ENCODE assay signal across 31 cellular contexts in genomic region chr6:165552248-165552736, GRCh38.
DNase-seq lines count a peak whose midpoint lies in the region; ATAC-seq, FAIRE-seq and TF ChIP-seq lines count a peak whose summit lies in the region.
"Had no signal": no experiment of that assay in that cellular context is flagged by ENCODE, and none has a peak within 500 bp of the region (broad histone marks: within the 10 kb centered on the region; RNA-seq: fewer than 3 reads in every experiment).

No MANE protein-coding gene starts in this region.

- DNase-seq in A549 (ENCODE audit: low read depth in 1 of 2, low spot score in 1 of 2) (peak in 1 of 2 experiments; percentile 76), LNCaP clone FGC (ENCODE audit: low read depth) (peak; percentile 95), bronchial epithelial cell (ENCODE audit: low read depth) (peak; percentile 52), mucosa of gallbladder (ENCODE audit: low spot score) (peak; percentile 30), OCI-M1 (lab: John Stamatoyannopoulos, UW) (no peak)
- DNase-seq in stimulated activated CD4-positive, alpha-beta T cell treated with anti-CD3 and anti-CD28 coated beads, Interleukin-4, amount 100 ng/mL, for 4 hours = no peak
- no peak for DNase-seq in activated CD8-positive, alpha-beta T cell treated with anti-CD3 and anti-CD28 coated beads for 36 hours
- DNase-seq: activated CD4-positive, alpha-beta memory T cell treated with anti-CD3 and anti-CD28 coated beads, Interleukin-2, amount 10 ng/mL, durations not matched to agents 7 days and 5 days; activated CD4-positive, alpha-beta T cell treated with anti-CD3 and anti-CD28 coated beads for 1 hour; activated naive CD4-positive, alpha-beta T cell treated with anti-CD3 and anti-CD28 coated beads, Interleukin-2, amount 50 U/mL, for 16 hours; amygdala; DMS79 treated with DMSO at 0.1 percent for 48 hours; effector memory CD4-positive, alpha-beta T cell; hippocampal formation; Karpas-422; left ventricle myocardium inferior; midbrain; natural killer cell; NCI-H187; NCI-H226; NCI-H69; SK-N-SH; spleen; T-helper 17 cell; upper lobe of left lung had no signal

- CTCF ChIA-PET in A549 (lab: Yijun Ruan, JAX) = no interaction called here
- CTCF ChIA-PET in activated CD8-positive, alpha-beta T cell treated with anti-CD3 and anti-CD28 coated beads for 36 hours (lab: Charles Lee) = no interaction called here

- peak; percentile 78 to 85 for ATAC-seq in A549
- ATAC-seq in HG02885 (IDR thresholded peaks at IDR 0.05; ENCODE audit: poor library complexity, unreplicated experiment) = no peak
- no peak for ATAC-seq in activated CD8-positive, alpha-beta T cell treated with anti-CD3 and anti-CD28 coated beads for 36 hours
- ATAC-seq: activated T-helper 17 cell treated with anti-CD3 and anti-CD28 coated beads, Interleukin-2, amount 50 U/mL, for 72 hours; natural killer cell; T-helper 17 cell had no signal

- no peak overlapping the region for H3K4me3 Mint-ChIP-seq in activated CD8-positive, alpha-beta T cell treated with anti-CD3 and anti-CD28 coated beads for 36 hours
- H3K4me3 Mint-ChIP-seq: activated CD4-positive, alpha-beta memory T cell treated with anti-CD3 and anti-CD28 coated beads, Interleukin-2, amount 10 ng/mL, durations not matched to agents 7 days and 5 days; activated T-helper 17 cell treated with anti-CD3 and anti-CD28 coated beads, Interleukin-2, amount 50 U/mL, for 72 hours; natural killer cell; T-helper 17 cell had no signal

- H3K4me1 Mint-ChIP-seq in activated CD8-positive, alpha-beta T cell treated with anti-CD3 and anti-CD28 coated beads for 36 hours (ENCODE audit: low read depth) = no peaks in the 10 kb centered on the region
- H3K4me1 Mint-ChIP-seq: activated CD4-positive, alpha-beta memory T cell treated with anti-CD3 and anti-CD28 coated beads, Interleukin-2, amount 10 ng/mL, durations not matched to agents 7 days and 5 days; activated T-helper 17 cell treated with anti-CD3 and anti-CD28 coated beads, Interleukin-2, amount 50 U/mL, for 72 hours; natural killer cell; T-helper 17 cell had no signal

- H3K27me3 ChIP-seq in bronchial epithelial cell (ENCODE audit: control insufficient read depth, insufficient read depth, low read length) = no peaks in the 10 kb centered on the region
- H3K27me3 ChIP-seq: BLaER1, breast epithelium, spleen, upper lobe of left lung had no signal

- peak overlapping the region; percentile 25; the same call in 1 of the 3 replicates for H3K4me3 ChIP-seq in A549
- H3K4me3 ChIP-seq in LNCaP clone FGC (ENCODE audit: low read depth, low read length) = no peak overlapping the region
- H3K4me3 ChIP-seq in bronchial epithelial cell (ENCODE audit: low read depth, low read length) = no peak overlapping the region
- H3K4me3 ChIP-seq: BLaER1, breast epithelium, left ventricle myocardium inferior, spleen, upper lobe of left lung had no signal

- H3K27ac Mint-ChIP-seq in activated CD8-positive, alpha-beta T cell treated with anti-CD3 and anti-CD28 coated beads for 36 hours = no peak overlapping the region
- H3K27ac Mint-ChIP-seq: activated CD4-positive, alpha-beta memory T cell treated with anti-CD3 and anti-CD28 coated beads, Interleukin-2, amount 10 ng/mL, durations not matched to agents 7 days and 5 days; activated T-helper 17 cell treated with anti-CD3 and anti-CD28 coated beads, Interleukin-2, amount 50 U/mL, for 72 hours; natural killer cell; T-helper 17 cell had no signal

- POLR2A ChIA-PET in A549 (lab: Yijun Ruan, JAX) = no interaction called here
- POLR2A ChIA-PET in activated CD8-positive, alpha-beta T cell treated with anti-CD3 and anti-CD28 coated beads for 36 hours (lab: Charles Lee) = no interaction called here

- no peak for TF ChIP-seq CTCF in A549 (IDR thresholded peaks at IDR 0.05)
- TF ChIP-seq CTCF in LNCaP clone FGC (IDR thresholded peaks at IDR 0.05; ENCODE audit: control insufficient read depth, extremely low read depth, insufficient read depth) = no peak
- no peak for TF ChIP-seq CTCF in bronchial epithelial cell (IDR thresholded peaks at IDR 0.05; ENCODE audit: insufficient read depth, low read length, severe bottlenecking)
- no peak for TF ChIP-seq CTCF in activated CD8-positive, alpha-beta T cell treated with anti-CD3 and anti-CD28 coated beads for 36 hours (IDR thresholded peaks at IDR 0.05)

- H3K4me1 ChIP-seq in A549 = peaks cover 78% of the 10 kb centered on the region
- H3K4me1 ChIP-seq: BLaER1, breast epithelium had no signal

- 9% methylated on average over 5 of the region's 5 CpGs for WGBS in A549 (ENCODE audit: missing lambda C conversion rate)

- no peak for TF ChIP-seq POLR2A in A549 (IDR thresholded peaks at IDR 0.05; ENCODE audit: low read length)

- FAIRE-seq in A549 (lab: Jason Lieb, UNC) = no peak
- FAIRE-seq in bronchial epithelial cell (lab: Jason Lieb, UNC) = peak; percentile 13
- FAIRE-seq: colon, frontal cortex had no signal

- no peaks in the 10 kb centered on the region for H3K9me3 ChIP-seq in A549
- H3K9me3 ChIP-seq: BLaER1, breast epithelium, left ventricle myocardium inferior, SK-N-SH, spleen, upper lobe of left lung had no signal

- H3K4me2 ChIP-seq in A549 = peak overlapping the region; percentile 84
- H3K4me2 ChIP-seq: BLaER1, SK-N-SH had no signal

- H3K36me3 Mint-ChIP-seq in activated CD8-positive, alpha-beta T cell treated with anti-CD3 and anti-CD28 coated beads for 36 hours (ENCODE audit: low read depth) = no peaks in the 10 kb centered on the region
- H3K36me3 Mint-ChIP-seq: natural killer cell had no signal

- TF ChIP-seq EP300 in A549 (IDR thresholded peaks at IDR 0.05) = peak; percentile 20 to 44; a peak in 1 of 5 replicates

- TF ChIP-seq RAD21 in A549 (conservative IDR thresholded peaks at IDR 0.05 in 1 of 2, IDR thresholded peaks at IDR 0.05 in 1 of 2) = no peak

- peak overlapping the region; percentile 71 to 85 for H3K27ac ChIP-seq in A549
- H3K27ac ChIP-seq: BLaER1, breast epithelium, left ventricle myocardium inferior, spleen, upper lobe of left lung had no signal

- H3K9me3 Mint-ChIP-seq in activated CD8-positive, alpha-beta T cell treated with anti-CD3 and anti-CD28 coated beads for 36 hours = no peaks in the 10 kb centered on the region

- no peaks in the 10 kb centered on the region for H3K36me3 ChIP-seq in bronchial epithelial cell (ENCODE audit: control insufficient read depth, insufficient read depth, low read length)
- H3K36me3 ChIP-seq: BLaER1, breast epithelium, left ventricle myocardium inferior, spleen, upper lobe of left lung had no signal

- intact Hi-C loops in activated CD8-positive, alpha-beta T cell treated with anti-CD3 and anti-CD28 coated beads for 36 hours (cut with micrococcal nuclease) = no loop called here

- no peaks in the 10 kb centered on the region for H3K27me3 Mint-ChIP-seq in activated CD8-positive, alpha-beta T cell treated with anti-CD3 and anti-CD28 coated beads for 36 hours
- H3K27me3 Mint-ChIP-seq: activated CD4-positive, alpha-beta memory T cell treated with anti-CD3 and anti-CD28 coated beads, Interleukin-2, amount 10 ng/mL, durations not matched to agents 7 days and 5 days; T-helper 17 cell had no signal

TF ChIP-seq in A549, 52 proteins besides CTCF, POLR2A, EP300 and RAD21:
- TF ChIP-seq NFE2L2 (conservative IDR thresholded peaks at IDR 0.05; ENCODE audit: low read length) (no peak), HDAC2 (IDR thresholded peaks at IDR 0.05) (no peak), JUN (IDR thresholded peaks at IDR 0.05) (peak in 1 of 2 experiments; percentile 35; a peak in 1 of 5 replicates), GATA3 (IDR thresholded peaks at IDR 0.05; ENCODE audit: borderline replicate concordance) (peak; percentile 53; the same call in 1 of the 2 replicates), EHF (CRISPR knock-in tag; IDR thresholded peaks at IDR 0.05) (no peak), JUNB (IDR thresholded peaks at IDR 0.05) (peak; percentile 13; the same call in 1 of the 2 replicates), NR3C1 (IDR thresholded peaks at IDR 0.05) (no peak), PBX3 (IDR thresholded peaks at IDR 0.05) (no peak), PHF8 (IDR thresholded peaks at IDR 0.05; ENCODE audit: borderline replicate concordance, low read depth) (no peak)

Comparison
In these comparisons a context has a peak if more than half of its experiments do, and no peak if none do; other contexts are left out.
1. ATAC-seq: peak in A549 (2 of 2); none in HG02885 (single experiment) and activated CD8-positive, alpha-beta T cell treated with anti-CD3 and anti-CD28 coated beads for 36 hours (single experiment).
2. DNase-seq: peak in LNCaP clone FGC (single experiment), bronchial epithelial cell (single experiment) and mucosa of gallbladder (single experiment); none in stimulated activated CD4-positive, alpha-beta T cell treated with anti-CD3 and anti-CD28 coated beads, Interleukin-4, amount 100 ng/mL, for 4 hours (0 of 2), OCI-M1 (single experiment) and activated CD8-positive, alpha-beta T cell treated with anti-CD3 and anti-CD28 coated beads for 36 hours (single experiment).